Comparison of ENCODE assay signal across 35 cellular contexts in genomic region chr21:25537174-25537573, GRCh38.
"Had no signal": no experiment of that assay in that cellular context is flagged by ENCODE, and none has a peak within 500 bp of the region (broad histone marks: within the 10 kb centered on the region; RNA-seq: fewer than 3 reads in every experiment).

No MANE protein-coding gene starts in this region.

- DNase-seq: Kasumi-1, MG63, MM.1S, MV-4-11, NCI-H1048, NCI-H1092, NCI-H1092 treated with DMSO at 0.1 percent for 48 hours, NCI-H1105, NCI-H1105 treated with DMSO at 0.1 percent for 48 hours, NCI-H1417, NCI-H1417 treated with DMSO at 0.1 percent for 48 hours, NCI-H1436, NCI-H1436 treated with DMSO at 0.1 percent for 48 hours, NCI-H146, NCI-H1694, NCI-H1694 treated with DMSO at 0.1 percent for 48 hours, NCI-H187, NCI-H187 treated with DMSO at 0.1 percent for 48 hours, NCI-H1930, NCI-H2029, NCI-H2029 treated with DMSO at 0.1 percent for 48 hours, NCI-H2081, NCI-H2081 treated with DMSO at 0.1 percent for 48 hours, NCI-H2107, NCI-H2171, NCI-H2171 treated with DMSO at 0.1 percent for 48 hours, NCI-H2227 treated with DMSO at 0.1 percent for 48 hours, NCI-H226, NCI-H345, NCI-H446, NCI-H446 treated with DMSO at 0.1 percent for 48 hours, NCI-H510A, NCI-H510A treated with DMSO at 0.1 percent for 48 hours, NCI-H524, NCI-H524 treated with DMSO at 0.1 percent for 48 hours had no signal

- H3K36me3 ChIP-seq: MG63 had no signal

- H3K4me3 ChIP-seq: MG63 had no signal

- H3K27me3 ChIP-seq: MG63 had no signal
